7 cellular contexts compared by ENCODE assay signal in the genomic region with DNA sequence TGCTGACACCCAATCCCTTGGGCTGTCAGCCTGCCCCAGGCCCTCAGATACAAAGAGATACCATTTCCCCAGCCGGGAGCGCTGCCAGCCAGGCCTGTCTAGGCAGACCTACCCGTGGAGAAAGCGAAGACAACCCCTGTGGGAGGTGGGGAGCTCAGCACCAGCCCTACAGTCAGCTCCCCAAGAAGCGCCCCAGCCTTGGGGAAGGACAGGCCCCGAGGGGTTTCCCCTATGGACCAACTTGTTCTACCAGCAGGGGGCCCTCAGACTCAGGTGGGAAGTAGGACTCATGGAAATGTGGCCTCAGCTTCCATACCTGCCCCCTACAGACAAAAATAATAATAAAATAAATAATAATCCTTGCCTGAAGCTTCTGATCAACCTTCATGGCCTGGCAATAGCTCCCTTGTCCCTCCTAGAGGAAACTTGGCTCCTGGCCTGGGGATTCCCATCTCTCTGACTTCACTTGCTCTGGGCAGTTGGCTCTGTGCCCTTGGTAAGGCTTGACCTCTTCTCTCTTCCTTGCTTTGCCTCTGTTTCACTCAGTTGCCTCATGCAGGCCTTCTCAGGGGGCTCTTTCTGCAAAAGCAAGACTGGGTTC. TPM values are rescaled to one million over a fixed set of nuclear protein-coding genes. Genes with fewer than 3 reads are reported as not detected.
DNase-seq lines count a peak whose midpoint lies in the region; ATAC-seq and TF ChIP-seq lines count a peak whose summit lies in the region.

No MANE protein-coding gene starts in this region.

- ATAC-seq in PC-3 (peak; percentile 13; the same call in 1 of the 2 replicates), left lobe of liver (peak; percentile 46), GM18517 (IDR thresholded peaks at IDR 0.05; ENCODE audit: unreplicated experiment) (no peak)

- peaks cover 24% of the 10 kb centered on the region for H4K20me1 ChIP-seq in PC-3 (ENCODE audit: low read length)

- H3K4me1 ChIP-seq in PC-3 (ENCODE audit: insufficient read depth, low read length), result peaks cover 22% of the 10 kb centered on the region

- H3K4me3 ChIP-seq in GM12865 (ENCODE audit: low read depth, low read length), result no peak overlapping the region
- H3K4me3 ChIP-seq in PC-3 (ENCODE audit: low read length), result no peak overlapping the region

- no peak overlapping the region for H3K9ac ChIP-seq in PC-3 (ENCODE audit: low read length)

- no peak overlapping the region for H3K4me2 ChIP-seq in PC-3 (ENCODE audit: low read length)

- H3K9me2 ChIP-seq in PC-3 (replicated peaks; ENCODE audit: low read length), result no peaks in the 10 kb centered on the region

- TF ChIP-seq CTCF in GM12865 (IDR thresholded peaks at IDR 0.05; ENCODE audit: insufficient read depth, low read depth, low read length, missing control alignments) (peak; percentile 49), PC-3 (conservative IDR thresholded peaks at IDR 0.05; ENCODE audit: low read depth, low read length) (peak; percentile 61)

- no TSS peak for BruUV-seq in PC-3 (replicated peaks; lab: Mats Ljungman, UMichigan)

- no peak overlapping the region for H2AFZ ChIP-seq in PC-3 (ENCODE audit: low read length)

- CTCF ChIA-PET in PC-3 (lab: Charles Lee), result no interaction called here

- H3K79me2 ChIP-seq in PC-3 (ENCODE audit: low read length), result peaks cover 65% of the 10 kb centered on the region

- H3K9me3 ChIP-seq in PC-3 (ENCODE audit: low read length), result no peaks in the 10 kb centered on the region

- peaks cover 3% of the 10 kb centered on the region; the same call in 1 of the 2 replicates for H3K36me3 ChIP-seq in PC-3 (ENCODE audit: low read depth, low read length)

- H3K27ac ChIP-seq in PC-3 (ENCODE audit: low read length), result no peak overlapping the region

- intact Hi-C loops in PC-3 (cut with micrococcal nuclease), result no loop called here

- POLR2A ChIA-PET in PC-3 (lab: Charles Lee; ENCODE audit: unreplicated experiment), result interaction anchor here (0.6 kb wide), 1 partner anchor 17 kb away, joined by 8 read pairs; no protein-coding TSS in a partner anchor

- DNase-seq in GM12865 (ENCODE audit: low read depth), result peak; percentile 52
- peak; percentile 52 for DNase-seq in PC-3
- peak; percentile 58 for DNase-seq in cerebellar cortex (ENCODE audit: low spot score)
- peak; percentile 89 for DNase-seq in left lobe of liver (ENCODE audit: low spot score)
- peak; percentile 80 for DNase-seq in superior temporal gyrus (ENCODE audit: extremely low spot score)
- no peak for DNase-seq in GDM1 (lab: John Stamatoyannopoulos, UW)

- no peaks in the 10 kb centered on the region for H3F3A ChIP-seq in PC-3 (ENCODE audit: low read length, unreplicated experiment)

- H3K27me3 ChIP-seq in PC-3 (ENCODE audit: low read length), result no peaks in the 10 kb centered on the region

RNA-seq across cellular contexts. Expression of a gene that starts 7.0 kb away (rescaled TPM):
- total RNA-seq in PC-3 (2014; rRNA removed) (33.9 and 43.8 TPM in 2 replicates), left lobe of liver (14.4 TPM)

RNA-seq across cellular contexts. Expression of a gene that starts 14.8 kb away (rescaled TPM):
- total RNA-seq in PC-3 (2014; rRNA removed), result 40.8 and 42.4 TPM in 2 replicates
- 0.33 TPM for total RNA-seq in left lobe of liver

Comparison
In these comparisons a context has a peak if more than half of its experiments do, and no peak if none do; other contexts are left out.
1. RNA of a gene that starts 14.8 kb away (total RNA-seq): 40.8 to 42.4 TPM in PC-3; 0.33 TPM in left lobe of liver (single experiment); every median in the first group is over 10 times any median in the second.